Comparison of ENCODE assay signal across 1 cellular context in genomic region chr10:68202965-68203358, GRCh38.
A peak's percentile ranks its signal among the peaks of the same experiment; 100 is the strongest.
TF ChIP-seq lines count a peak whose summit lies in the region.

No MANE protein-coding gene starts in this region.

TF ChIP-seq in IMR-90, 13 proteins besides CTCF, POLR2A, EP300 and RAD21 (continued from another document):
- TF ChIP-seq CEBPB (IDR thresholded peaks at IDR 0.05; ENCODE audit: low read depth, low read length) (peak; percentile 33; the same call in 1 of the 2 replicates), RFX5 (IDR thresholded peaks at IDR 0.05; ENCODE audit: low read depth, low read length) (no peak), SMC3 (IDR thresholded peaks at IDR 0.05; ENCODE audit: low read depth, low read length) (no peak), FOS (IDR thresholded peaks at IDR 0.05; ENCODE audit: low read depth, low read length) (no peak), MAZ (IDR thresholded peaks at IDR 0.05; ENCODE audit: borderline replicate concordance, low read depth, low read length) (peak; percentile 59; the same call in 1 of the 2 replicates)
TF ChIP-seq in IMR-90: peak in this region for 2.
